In the genomic region with DNA sequence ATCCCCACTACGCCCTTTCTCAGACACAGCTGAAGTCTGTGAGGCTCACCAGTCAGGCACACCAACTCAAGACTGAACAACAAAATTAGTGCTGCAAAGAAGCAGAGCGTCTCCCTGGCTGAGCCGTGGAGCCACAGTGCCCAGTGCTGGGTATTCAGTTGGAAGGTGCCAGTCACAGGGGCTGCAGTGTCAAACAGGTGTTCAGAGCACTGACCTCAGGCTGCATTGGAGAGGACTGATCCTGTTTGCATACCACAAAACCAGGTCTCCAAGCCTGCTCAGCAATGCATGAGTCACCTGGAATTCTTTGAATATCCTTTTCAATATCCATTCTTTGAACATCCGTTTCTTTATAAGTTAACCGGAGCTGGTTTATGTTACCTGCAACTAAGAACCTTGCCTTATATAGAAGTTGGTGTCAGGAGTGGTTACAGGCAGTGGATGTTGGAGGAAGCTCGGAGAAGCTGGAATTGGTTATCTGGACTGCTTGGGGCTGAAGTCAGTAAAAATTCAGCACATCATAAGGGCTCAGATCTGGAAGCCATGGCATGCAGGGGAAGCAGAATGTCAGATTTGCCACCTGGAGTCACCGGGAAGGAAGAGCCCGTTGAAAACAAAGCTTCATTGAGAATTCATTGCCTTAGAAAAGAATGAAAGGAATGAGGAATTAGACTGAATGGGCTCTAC, we compare ENCODE assay signal across 11 cellular contexts. TPM values are rescaled to one million over a fixed set of nuclear protein-coding genes. Genes with fewer than 3 reads are reported as not detected.
DNase-seq lines count a peak whose midpoint lies in the region; ATAC-seq and TF ChIP-seq lines count a peak whose summit lies in the region.
"Had no signal": no experiment of that assay in that cellular context is flagged by ENCODE, and none has a peak within 500 bp of the region (broad histone marks: within the 10 kb centered on the region; RNA-seq: fewer than 3 reads in every experiment).

No MANE protein-coding gene starts in this region.

- CTCF ChIA-PET in activated CD8-positive, alpha-beta memory T cell treated with anti-CD3 and anti-CD28 coated beads, Interleukin-2, amount 10 ng/mL, durations not matched to agents 7 days and 5 days (lab: Charles Lee) = no interaction called here

- 34% methylated on average over 7 of the region's 8 CpGs for WGBS in suprapubic skin
- WGBS in esophagus squamous epithelium, 2 donors = 11 to 31% methylated on average over 5 to 6 of the region's 8 CpGs

- ATAC-seq in activated CD8-positive, alpha-beta memory T cell treated with anti-CD3 and anti-CD28 coated beads, Interleukin-2, amount 10 ng/mL, durations not matched to agents 7 days and 5 days = no peak
- no peak for ATAC-seq in HG03039 (IDR thresholded peaks at IDR 0.05; ENCODE audit: unreplicated experiment)
- ATAC-seq: activated CD8-positive, alpha-beta T cell treated with anti-CD3 and anti-CD28 coated beads, Interleukin-2, amount 10 ng/mL, durations not matched to agents 7 days and 5 days had no signal

- peak overlapping the region; percentile 2 for H3K4me3 ChIP-seq in iPS-18a (ENCODE audit: low read length)
- H3K4me3 ChIP-seq in suprapubic skin = no peak overlapping the region
- no peak overlapping the region for H3K4me3 ChIP-seq in esophagus squamous epithelium

- no peak overlapping the region for H3K27ac ChIP-seq in iPS-18a (ENCODE audit: low read length)
- H3K27ac ChIP-seq in suprapubic skin = no peak overlapping the region
- peak overlapping the region in 1 of 4 donors; percentile 34 for H3K27ac ChIP-seq in esophagus squamous epithelium

- no peak overlapping the region for H3K4me3 Mint-ChIP-seq in activated CD8-positive, alpha-beta memory T cell treated with anti-CD3 and anti-CD28 coated beads, Interleukin-2, amount 10 ng/mL, durations not matched to agents 7 days and 5 days
- H3K4me3 Mint-ChIP-seq: activated CD8-positive, alpha-beta T cell treated with anti-CD3 and anti-CD28 coated beads, Interleukin-2, amount 10 ng/mL, durations not matched to agents 7 days and 5 days had no signal

- TF ChIP-seq POLR2A in suprapubic skin (IDR thresholded peaks at IDR 0.05) (no peak), esophagus squamous epithelium (IDR thresholded peaks at IDR 0.05) (no peak)

- H3K27ac Mint-ChIP-seq in activated CD8-positive, alpha-beta memory T cell treated with anti-CD3 and anti-CD28 coated beads, Interleukin-2, amount 10 ng/mL, durations not matched to agents 7 days and 5 days = no peak overlapping the region
- H3K27ac Mint-ChIP-seq: activated CD8-positive, alpha-beta T cell treated with anti-CD3 and anti-CD28 coated beads, Interleukin-2, amount 10 ng/mL, durations not matched to agents 7 days and 5 days had no signal

- H3K9me3 Mint-ChIP-seq in activated CD8-positive, alpha-beta memory T cell treated with anti-CD3 and anti-CD28 coated beads, Interleukin-2, amount 10 ng/mL, durations not matched to agents 7 days and 5 days (ENCODE audit: low read depth) = peaks cover 2% of the 10 kb centered on the region
- H3K9me3 Mint-ChIP-seq: central memory CD8-positive, alpha-beta T cell had no signal

- peaks cover 53% of the 10 kb centered on the region for H3K27me3 Mint-ChIP-seq in activated CD8-positive, alpha-beta memory T cell treated with anti-CD3 and anti-CD28 coated beads, Interleukin-2, amount 10 ng/mL, durations not matched to agents 7 days and 5 days
- H3K27me3 Mint-ChIP-seq: central memory CD8-positive, alpha-beta T cell had no signal

- peak; percentile 30 for DNase-seq in activated CD8-positive, alpha-beta memory T cell treated with anti-CD3 and anti-CD28 coated beads for 24 hours
- DNase-seq in activated CD8-positive, alpha-beta memory T cell treated with anti-CD3 and anti-CD28 coated beads, Interleukin-2, amount 10 ng/mL, durations not matched to agents 7 days and 5 days = no peak
- DNase-seq in RPMI7951 (ENCODE audit: low read depth) (peak; percentile 36), suprapubic skin (ENCODE audit: low spot score in 2 of 2) (peak; percentile 37 to 53), retina (no peak), esophagus squamous epithelium (lab: John Stamatoyannopoulos, UW) (no peak)
- DNase-seq: activated CD8-positive, alpha-beta T cell treated with anti-CD3 and anti-CD28 coated beads, Interleukin-2, amount 10 ng/mL, durations not matched to agents 7 days and 5 days; small intestine had no signal

- intact Hi-C loops in esophagus squamous epithelium (cut with DNase I) = no loop called here

- H3K27me3 ChIP-seq in iPS-18a (ENCODE audit: control insufficient read depth, insufficient read depth, low read length) (no peaks in the 10 kb centered on the region), suprapubic skin (no peaks in the 10 kb centered on the region), esophagus squamous epithelium (peaks cover 0 to 19% (median 0%) of the 10 kb centered on the region in 4 donors)

- H3K36me3 ChIP-seq in iPS-18a (ENCODE audit: control insufficient read depth, low read depth, low read length) (no peaks in the 10 kb centered on the region), suprapubic skin (no peaks in the 10 kb centered on the region), esophagus squamous epithelium (no peaks in the 10 kb centered on the region)

- H3K4me1 ChIP-seq in iPS-18a (ENCODE audit: control insufficient read depth, low read depth, low read length) (peaks cover 29% of the 10 kb centered on the region), suprapubic skin (peaks cover 9% of the 10 kb centered on the region), esophagus squamous epithelium (peaks cover 0 to 33% (median 4%) of the 10 kb centered on the region in 3 donors)

- TF ChIP-seq CTCF in suprapubic skin (IDR thresholded peaks at IDR 0.05) (no peak), esophagus squamous epithelium (IDR thresholded peaks at IDR 0.05) (no peak)

- no peak for TF ChIP-seq EP300 in suprapubic skin (IDR thresholded peaks at IDR 0.05)

- H3K9ac ChIP-seq in iPS-18a (ENCODE audit: low read length) = no peak overlapping the region

- H3K9me3 ChIP-seq in iPS-18a (ENCODE audit: control insufficient read depth, low read depth, low read length) = no peaks in the 10 kb centered on the region
- H3K9me3 ChIP-seq in suprapubic skin = no peaks in the 10 kb centered on the region
- no peaks in the 10 kb centered on the region for H3K9me3 ChIP-seq in esophagus squamous epithelium

- H3K4me1 Mint-ChIP-seq in activated CD8-positive, alpha-beta memory T cell treated with anti-CD3 and anti-CD28 coated beads, Interleukin-2, amount 10 ng/mL, durations not matched to agents 7 days and 5 days = no peaks in the 10 kb centered on the region

- no peaks in the 10 kb centered on the region for H3K36me3 Mint-ChIP-seq in activated CD8-positive, alpha-beta memory T cell treated with anti-CD3 and anti-CD28 coated beads, Interleukin-2, amount 10 ng/mL, durations not matched to agents 7 days and 5 days

RNA-seq across cellular contexts. Expression of a gene that starts 30.3 kb away (rescaled TPM):
- total RNA-seq in activated CD8-positive, alpha-beta memory T cell treated with anti-CD3 and anti-CD28 coated beads, Interleukin-2, amount 10 ng/mL, durations not matched to agents 7 days and 5 days = under 1 TPM in 1 of 2 experiments, not detected in 1; 0.35 TPM
- 1.2 and 1.7 TPM in 2 replicates for total RNA-seq in RPMI7951 (2014; rRNA removed; shearing (Covaris generic))
- total RNA-seq in suprapubic skin (10 to 100 TPM; 10.5 to 20.6 (median 12.0) TPM), esophagus squamous epithelium (1 to 10 TPM; 1.2 to 6.3 (median 3.7) TPM)

Comparison
In these comparisons a context has a peak if more than half of its experiments do, and no peak if none do; other contexts are left out.
1. DNase-seq: peak in activated CD8-positive, alpha-beta memory T cell treated with anti-CD3 and anti-CD28 coated beads for 24 hours (single experiment), RPMI7951 (single experiment) and suprapubic skin (2 of 2); none in activated CD8-positive, alpha-beta memory T cell treated with anti-CD3 and anti-CD28 coated beads, Interleukin-2, amount 10 ng/mL, durations not matched to agents 7 days and 5 days (single experiment), retina (single experiment) and esophagus squamous epithelium (single experiment).